Comparison of ENCODE assay signal across 1 cellular context in genomic region chr5:142324871-142325676, GRCh38.
A peak's percentile ranks its signal among the peaks of the same experiment; 100 is the strongest.
TF ChIP-seq lines count a peak whose summit lies in the region.

Gene SPRY4 (minus strand): TSS chr5:142325021. CDS start chr5:142315108, 9,913 bp downstream.

TF ChIP-seq in HEK293, 187 proteins besides CTCF, POLR2A, EP300 and RAD21 (continued from another document):
- peak; percentile 83 for TF ChIP-seq ZBTB26 (tag by site-specific recombination; optimal IDR thresholded peaks at IDR 0.05)
- peak; percentile 74; the same call in 1 of the 2 replicates for TF ChIP-seq ZBTB17 (tag by site-specific recombination; IDR thresholded peaks at IDR 0.05)
- peak; percentile 83 for TF ChIP-seq SP2 (tag by site-specific recombination; IDR thresholded peaks at IDR 0.05)
- TF ChIP-seq ZNF16 (tag by site-specific recombination; IDR thresholded peaks at IDR 0.05; ENCODE audit: low read depth) = no peak
- TF ChIP-seq ZSCAN23 (tag by site-specific recombination; IDR thresholded peaks at IDR 0.05) = peak; percentile 7; the same call in 1 of the 2 replicates
- no peak for TF ChIP-seq YY1 (tag by site-specific recombination; IDR thresholded peaks at IDR 0.05)
- TF ChIP-seq ZNF324 (tag by site-specific recombination; IDR thresholded peaks at IDR 0.05) = 0 out of 2 replicates have a peak, but pooled peaks have one; percentile 6
- TF ChIP-seq ZNF768 (tag by site-specific recombination; IDR thresholded peaks at IDR 0.05) = peak; percentile 26; the same call in 1 of the 2 replicates
- no peak for TF ChIP-seq ZNF114 (tag by site-specific recombination; IDR thresholded peaks at IDR 0.05)
- TF ChIP-seq ZNF341 (tag by site-specific recombination; IDR thresholded peaks at IDR 0.05; ENCODE audit: low read depth) = peak; percentile 87
- 0 out of 2 replicates have a peak, but pooled peaks have one; percentile 66 for TF ChIP-seq ZNF660 (tag by site-specific recombination; IDR thresholded peaks at IDR 0.05)
- TF ChIP-seq ZNF561 (tag by site-specific recombination; IDR thresholded peaks at IDR 0.05; ENCODE audit: borderline replicate concordance) = peak; percentile 9; the same call in 1 of the 2 replicates
- peak; percentile 50 for TF ChIP-seq ZEB2 (tag by site-specific recombination; IDR thresholded peaks at IDR 0.05)
- peak; percentile 51 for TF ChIP-seq ZFP69B (tag by site-specific recombination; IDR thresholded peaks at IDR 0.05)
- TF ChIP-seq FEZF1 (tag by site-specific recombination; IDR thresholded peaks at IDR 0.05) = peak; percentile 65
